Comparison of ENCODE assay signal across 26 cellular contexts in genomic region chr13:84393981-84394625, GRCh38.
"Had no signal": no experiment of that assay in that cellular context is flagged by ENCODE, and none has a peak within 500 bp of the region (broad histone marks: within the 10 kb centered on the region; RNA-seq: fewer than 3 reads in every experiment).

No MANE protein-coding gene starts in this region.

- H3K4me3 ChIP-seq: ascending aorta, body of pancreas, cardiac muscle cell, K562 had no signal

- DNase-seq: activated B cell treated with CpG ODN at 0.5 μM for 24 hours; activated CD4-positive, alpha-beta T cell treated with anti-CD3 and anti-CD28 coated beads for 1 hour; activated CD4-positive, alpha-beta T cell treated with anti-CD3 and anti-CD28 coated beads, Interleukin-2, amount 10 ng/mL, durations not matched to agents 24 days and 14 days; activated CD4-positive, alpha-beta T cell treated with anti-CD3 and anti-CD28 coated beads, Interleukin-2, amount 50 U/mL, for 48 hours; activated CD8-positive, alpha-beta memory T cell treated with anti-CD3 and anti-CD28 coated beads, Interleukin-2, amount 10 ng/mL, durations not matched to agents 7 days and 5 days; activated effector memory CD4-positive, alpha-beta T cell treated with anti-CD3 and anti-CD28 coated beads, Interleukin-2, amount 50 U/mL, for 16 hours; activated naive CD4-positive, alpha-beta T cell treated with Interleukin-2 at 50 U/mL for 16 hours; activated naive CD8-positive, alpha-beta T cell treated with anti-CD3 and anti-CD28 coated beads, Interleukin-2, amount 50 U/mL, for 24 hours; activated T-cell treated with anti-CD3 and anti-CD28 coated beads, Interleukin-2, amount 50 U/mL, for 24 hours; amniotic stem cell; body of pancreas; Karpas-422; NCI-H1694; NCI-H2029; NCI-H345; NCI-H510A; NCI-H526 treated with DMSO at 0.1 percent for 48 hours; NK-92 treated with Interleukin-12 subunit alpha and Interleukin-12 subunit beta, amount 100 ng/mL, for 24 hours; OCI-M1; RPMI8226; SHP77 had no signal

- H3K36me3 ChIP-seq: ascending aorta, cardiac muscle cell had no signal

- H3K27ac ChIP-seq: ascending aorta, body of pancreas, cardiac muscle cell had no signal

- H3K27me3 ChIP-seq: ascending aorta, body of pancreas, cardiac muscle cell had no signal

- H3K4me1 ChIP-seq: ascending aorta, body of pancreas had no signal

- ATAC-seq: activated CD8-positive, alpha-beta memory T cell treated with anti-CD3 and anti-CD28 coated beads, Interleukin-2, amount 10 ng/mL, durations not matched to agents 7 days and 5 days; activated naive CD4-positive, alpha-beta T cell treated with anti-CD3 and anti-CD28 coated beads, Interleukin-2, amount 50 U/mL, for 72 hours; activated naive CD8-positive, alpha-beta T cell treated with anti-CD3 and anti-CD28 coated beads, Interleukin-2, amount 50 U/mL, for 24 hours; body of pancreas; K562; Panc1 had no signal

- FAIRE-seq: K562 had no signal
